Comparison of ENCODE assay signal across 20 cellular contexts in the genomic region with DNA sequence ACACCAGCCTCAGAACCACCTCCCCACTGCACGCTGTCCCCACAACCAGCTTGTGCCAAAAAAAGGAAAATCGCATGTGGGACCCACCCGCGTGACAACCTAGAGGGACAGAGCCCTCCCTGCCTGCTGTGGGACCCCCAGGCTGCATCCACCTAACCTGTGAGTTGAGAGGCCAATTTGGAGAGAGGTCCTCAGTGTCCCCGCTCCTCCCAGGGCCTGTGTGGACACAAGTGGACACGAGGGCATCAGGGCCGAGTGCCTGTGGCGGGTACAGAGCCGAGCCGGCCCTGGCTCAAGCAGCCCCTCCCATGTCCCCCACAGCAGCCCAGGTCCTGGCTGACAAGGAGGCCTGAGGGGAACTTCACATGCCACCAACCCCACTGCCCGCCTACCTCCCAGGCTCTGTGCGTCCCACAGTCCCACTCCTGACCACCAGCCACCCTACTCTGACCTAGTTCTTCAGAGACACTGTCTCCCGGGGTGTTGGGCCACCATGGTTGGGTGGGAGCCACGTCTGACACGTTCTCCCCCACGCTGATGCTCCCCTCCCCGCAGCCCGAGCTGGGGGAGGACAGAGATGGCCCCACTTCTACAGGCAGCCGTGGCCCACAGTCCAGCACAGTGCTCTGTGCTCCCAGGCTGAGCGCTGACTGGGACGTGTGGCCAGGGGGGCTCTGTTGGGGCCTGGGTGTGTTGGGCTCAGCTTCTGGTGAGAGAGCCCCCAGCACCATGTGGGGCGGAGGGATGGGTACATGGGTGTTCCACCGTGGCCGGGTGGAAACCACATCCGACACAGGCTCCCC. TPM values are rescaled to one million over a fixed set of nuclear protein-coding genes. Genes with fewer than 3 reads are reported as not detected.
A peak's percentile ranks its signal among the peaks of the same experiment; 100 is the strongest.
DNase-seq lines count a peak whose midpoint lies in the region; ATAC-seq and TF ChIP-seq lines count a peak whose summit lies in the region.
"Had no signal": no experiment of that assay in that cellular context is flagged by ENCODE, and none has a peak within 500 bp of the region (broad histone marks: within the 10 kb centered on the region; RNA-seq: fewer than 3 reads in every experiment).

No MANE protein-coding gene starts in this region.

- H3K27me3 Mint-ChIP-seq in stimulated activated memory B cell treated with anti-CD40 and anti-IgM and Interleukin-4, amounts not matched to agents 10 μg/mL and 1 μg/mL and 100 μg/mL, for 72 hours, result no peaks in the 10 kb centered on the region
- H3K27me3 Mint-ChIP-seq: T-helper 17 cell had no signal

- WGBS in right cardiac atrium, result 81% methylated on average over 25 of the region's 25 CpGs

- H3K27ac Mint-ChIP-seq in stimulated activated memory B cell treated with anti-CD40 and anti-IgM and Interleukin-4, amounts not matched to agents 10 μg/mL and 1 μg/mL and 100 μg/mL, for 72 hours, result no peak overlapping the region
- H3K27ac Mint-ChIP-seq: activated T-cell treated with anti-CD3 and anti-CD28 coated beads, Interleukin-2, amount 50 U/mL, for 72 hours; neural progenitor cell; T-helper 17 cell had no signal

- intact Hi-C loops in right cardiac atrium (cut with DNase I) (loop anchor here in 1 of 4 donors (10.0 kb wide), 1 partner anchor 285 kb away; no protein-coding TSS in a partner anchor), Right ventricle myocardium superior (cut with DNase I) (no loop called here), gastrocnemius medialis (cut with DNase I; ENCODE audit: low total_unique reads) (no loop called here)

- in situ Hi-C loops in gastrocnemius medialis (cut with MboI; ENCODE audit: low sequenced_read_pairs in 4 of 4), result no loop called here

- H3K4me3 ChIP-seq in right cardiac atrium (ENCODE audit: low read length) (no peak overlapping the region), NT2/D1 (ENCODE audit: insufficient read length, low read depth) (no peak overlapping the region), gastrocnemius medialis (no peak overlapping the region)
- H3K4me3 ChIP-seq: neural progenitor cell, sigmoid colon, tibial nerve had no signal

- H3K27me3 ChIP-seq in right cardiac atrium (ENCODE audit: control insufficient read depth, insufficient read depth), result no peaks in the 10 kb centered on the region
- H3K27me3 ChIP-seq in NT2/D1 (ENCODE audit: insufficient read depth, insufficient read length), result no peaks in the 10 kb centered on the region
- H3K27me3 ChIP-seq in gastrocnemius medialis, result no peaks in the 10 kb centered on the region
- H3K27me3 ChIP-seq: BE2C, brain microvascular endothelial cell, neural progenitor cell, sigmoid colon, tibial nerve had no signal

- H3K9me3 Mint-ChIP-seq in stimulated activated memory B cell treated with anti-CD40 and anti-IgM and Interleukin-4, amounts not matched to agents 10 μg/mL and 1 μg/mL and 100 μg/mL, for 72 hours, result no peaks in the 10 kb centered on the region
- H3K9me3 Mint-ChIP-seq: activated T-cell treated with anti-CD3 and anti-CD28 coated beads, Interleukin-2, amount 50 U/mL, for 72 hours; neural progenitor cell had no signal

- H3K27ac ChIP-seq in right cardiac atrium (ENCODE audit: low read length) (no peak overlapping the region), gastrocnemius medialis (peak overlapping the region; percentile 51 to 67 (median 63))
- H3K27ac ChIP-seq: brain microvascular endothelial cell, neural progenitor cell, tibial nerve had no signal

- peaks cover 70% of the 10 kb centered on the region for H3K36me3 Mint-ChIP-seq in stimulated activated memory B cell treated with anti-CD40 and anti-IgM and Interleukin-4, amounts not matched to agents 10 μg/mL and 1 μg/mL and 100 μg/mL, for 72 hours

- H3K4me1 ChIP-seq in right cardiac atrium (ENCODE audit: control insufficient read depth, insufficient read depth, low read length) (no peaks in the 10 kb centered on the region), NT2/D1 (ENCODE audit: insufficient read depth, insufficient read length) (peaks cover 10% of the 10 kb centered on the region), gastrocnemius medialis (no peaks in the 10 kb centered on the region)
- H3K4me1 ChIP-seq: neural progenitor cell had no signal

- TF ChIP-seq POLR2A in gastrocnemius medialis (IDR thresholded peaks at IDR 0.05), result no peak

- no peak for TF ChIP-seq CTCF in gastrocnemius medialis (IDR thresholded peaks at IDR 0.05 in 4 of 5, conservative IDR thresholded peaks at IDR 0.05 in 1 of 5)

- H3K4me1 Mint-ChIP-seq in stimulated activated memory B cell treated with anti-CD40 and anti-IgM and Interleukin-4, amounts not matched to agents 10 μg/mL and 1 μg/mL and 100 μg/mL, for 72 hours, result peaks cover 3% of the 10 kb centered on the region
- H3K4me1 Mint-ChIP-seq: neural progenitor cell, T-helper 17 cell had no signal

- ATAC-seq in right cardiac atrium (peak; percentile 1 to 4), Right ventricle myocardium superior (ENCODE audit: poor library complexity) (no peak), gastrocnemius medialis (no peak)
- no peak for ATAC-seq in stimulated activated memory B cell treated with anti-CD40 and anti-IgM and Interleukin-4, amounts not matched to agents 10 μg/mL and 1 μg/mL and 100 μg/mL, for 72 hours
- ATAC-seq: T-helper 17 cell had no signal

- DNase-seq in right cardiac atrium, result peak in 2 of 3 donors; percentile 36 to 46
- DNase-seq in Right ventricle myocardium superior, result no peak
- no peak for DNase-seq in NT2/D1 (ENCODE audit: low read depth, low spot score)
- peak; percentile 35 for DNase-seq in islet precursor cell
- DNase-seq in gastrocnemius medialis, result no peak
- DNase-seq in OCI-M2 (lab: John Stamatoyannopoulos, UW; ENCODE audit: unreplicated experiment), result no peak
- DNase-seq in NCI-H2227 (lab: John Stamatoyannopoulos, UW; ENCODE audit: unreplicated experiment), result no peak
- DNase-seq: activated CD4-positive, alpha-beta T cell treated with anti-CD3 and anti-CD28 coated beads, Interleukin-2, amount 50 U/mL, for 48 hours; activated naive CD4-positive, alpha-beta T cell; activated T-cell treated with anti-CD3 and anti-CD28 coated beads, Interleukin-2, amount 50 U/mL, for 72 hours; NCI-H510A; stimulated activated CD4-positive, alpha-beta T cell treated with anti-CD3 and anti-CD28 coated beads, Interleukin-12 subunit alpha, Interleukin-12 subunit beta, amount 100 ng/mL, for 4 hours; stimulated activated CD4-positive, alpha-beta T cell treated with anti-CD3 and anti-CD28 coated beads, Interleukin-4, amount 100 ng/mL, for 1 hour; T-helper 17 cell had no signal

- H3K4me3 Mint-ChIP-seq in stimulated activated memory B cell treated with anti-CD40 and anti-IgM and Interleukin-4, amounts not matched to agents 10 μg/mL and 1 μg/mL and 100 μg/mL, for 72 hours, result no peak overlapping the region
- H3K4me3 Mint-ChIP-seq: activated T-cell treated with anti-CD3 and anti-CD28 coated beads, Interleukin-2, amount 50 U/mL, for 72 hours; neural progenitor cell had no signal

- H3K36me3 ChIP-seq in NT2/D1 (ENCODE audit: insufficient read depth, insufficient read length, low read length) (peaks cover 88% of the 10 kb centered on the region), gastrocnemius medialis (peaks cover 0 to 90% of the 10 kb centered on the region in 2 donors)
- H3K36me3 ChIP-seq: neural progenitor cell had no signal

- no peaks in the 10 kb centered on the region for H3K9me3 ChIP-seq in right cardiac atrium (ENCODE audit: control insufficient read depth, low read length)
- H3K9me3 ChIP-seq in NT2/D1 (ENCODE audit: insufficient read depth, low read length), result no peaks in the 10 kb centered on the region
- H3K9me3 ChIP-seq in gastrocnemius medialis, result no peaks in the 10 kb centered on the region
- H3K9me3 ChIP-seq: BE2C, sigmoid colon, tibial nerve had no signal

- H3K9ac ChIP-seq in NT2/D1 (ENCODE audit: insufficient read length, low read depth), result peak overlapping the region; percentile 32
- H3K9ac ChIP-seq: neural progenitor cell had no signal

RNA-seq across cellular contexts. Expression of gene SELENOO, which starts 19.2 kb away (rescaled TPM):
- total RNA-seq in right cardiac atrium (10 to 100 TPM; 14.6 to 16.3 (median 15.3) TPM), Right ventricle myocardium superior (15.6 TPM), gastrocnemius medialis (10 to 100 TPM; 26.4 to 54.9 (median 34.0) TPM)
- polyA plus RNA-seq in right cardiac atrium, result 17.1 TPM

RNA-seq across cellular contexts. Expression of gene TUBGCP6, which starts 24.8 kb away (rescaled TPM):
- total RNA-seq in right cardiac atrium, result 10 to 100 TPM; 20.6 to 22.8 (median 22.6) TPM
- 20.4 TPM for polyA plus RNA-seq in right cardiac atrium
- total RNA-seq in Right ventricle myocardium superior, result 14.1 TPM
- total RNA-seq in gastrocnemius medialis, result 10 to 100 TPM; 18.7 to 27.4 (median 19.2) TPM

RNA-seq across cellular contexts. Expression of gene HDAC10, which starts 31.1 kb away (rescaled TPM):
- 10 to 100 TPM in 2 of 4 donors, 1 to 10 TPM in 2; 8.7 to 13.5 (median 11.6) TPM for total RNA-seq in right cardiac atrium
- 11.6 TPM for polyA plus RNA-seq in right cardiac atrium
- total RNA-seq in Right ventricle myocardium superior, result 12.0 TPM
- 10 to 100 TPM in 2 of 4 donors, 1 to 10 TPM in 2; 4.1 to 24.9 (median 8.6) TPM for total RNA-seq in gastrocnemius medialis

RNA-seq across cellular contexts. Expression of gene TRABD, which starts 34.3 kb away (rescaled TPM):
- total RNA-seq in right cardiac atrium (10 to 100 TPM; 16.7 to 23.2 (median 20.7) TPM), Right ventricle myocardium superior (22.0 TPM), gastrocnemius medialis (10 to 100 TPM; 21.4 to 30.3 (median 24.5) TPM)
- 25.5 TPM for polyA plus RNA-seq in right cardiac atrium

RNA-seq across cellular contexts. Expression of gene MAPK12, which starts 41.5 kb away (rescaled TPM):
- 10 to 100 TPM; 10.5 to 14.8 (median 11.2) TPM for total RNA-seq in right cardiac atrium
- 15.2 TPM for polyA plus RNA-seq in right cardiac atrium
- total RNA-seq in Right ventricle myocardium superior, result 13.2 TPM
- 100 to 1,000 TPM; 126 to 290 (median 219) TPM for total RNA-seq in gastrocnemius medialis

Comparison
In these comparisons a context has a peak if more than half of its experiments do, and no peak if none do; other contexts are left out.
1. ATAC-seq: peak in right cardiac atrium (2 of 2); none in Right ventricle myocardium superior (single experiment), gastrocnemius medialis (0 of 2) and stimulated activated memory B cell treated with anti-CD40 and anti-IgM and Interleukin-4, amounts not matched to agents 10 μg/mL and 1 μg/mL and 100 μg/mL, for 72 hours (single experiment).
2. DNase-seq: peak in right cardiac atrium (2 of 3) and islet precursor cell (single experiment); none in Right ventricle myocardium superior (single experiment), NT2/D1 (single experiment), gastrocnemius medialis (0 of 2), OCI-M2 (single experiment) and NCI-H2227 (single experiment).